Comparison of ENCODE assay signal across 28 cellular contexts in genomic region chr6:135304883-135305282, GRCh38.
"Had no signal": no experiment of that assay in that cellular context is flagged by ENCODE, and none has a peak within 500 bp of the region (broad histone marks: within the 10 kb centered on the region; RNA-seq: fewer than 3 reads in every experiment).

No MANE protein-coding gene starts in this region.

- H3K79me2 ChIP-seq: hepatocyte had no signal

- H3K4me3 ChIP-seq: colonic mucosa, coronary artery, dorsolateral prefrontal cortex, esophagus muscularis mucosa, esophagus squamous epithelium, gastrocnemius medialis, gastroesophageal sphincter, heart left ventricle, heart right ventricle, hepatocyte had no signal

- H3K27ac ChIP-seq: colonic mucosa, coronary artery, dorsolateral prefrontal cortex, epithelial cell of prostate, esophagus muscularis mucosa, esophagus squamous epithelium, foreskin keratinocyte, gastrocnemius medialis, gastroesophageal sphincter, heart left ventricle, heart right ventricle, hepatocyte had no signal

- FAIRE-seq: colon, endometrium, frontal cortex had no signal

- DNase-seq: colonic mucosa; cortex of kidney; dermis blood vessel endothelial cell; dorsolateral prefrontal cortex; effector CD4-positive, alpha-beta T cell; effector CD8-positive, alpha-beta T cell; effector memory CD4-positive, alpha-beta T cell; effector memory CD8-positive, alpha-beta T cell; endodermal cell; erythroblast; esophagus squamous epithelium; foreskin fibroblast; foreskin keratinocyte; foreskin melanocyte; gastrocnemius medialis; glutamatergic neuron; head of caudate nucleus; heart left ventricle; heart right ventricle had no signal

- H3K9me3 ChIP-seq: colonic mucosa, esophagus muscularis mucosa, esophagus squamous epithelium, gastrocnemius medialis, gastroesophageal sphincter, heart left ventricle, heart right ventricle had no signal

- H2AFZ ChIP-seq: hepatocyte had no signal

- ATAC-seq: effector memory CD8-positive, alpha-beta T cell; esophagus mucosa; foreskin keratinocyte; gastrocnemius medialis; gastroesophageal sphincter; heart left ventricle; heart right ventricle had no signal

- H3K4me1 ChIP-seq: colonic mucosa, esophagus muscularis mucosa, esophagus squamous epithelium, foreskin keratinocyte, gastrocnemius medialis, gastroesophageal sphincter had no signal

- H3K4me2 ChIP-seq: hepatocyte had no signal

- H3K36me3 ChIP-seq: colonic mucosa had no signal

- H3K27me3 ChIP-seq: colonic mucosa, dorsolateral prefrontal cortex, esophagus muscularis mucosa, esophagus squamous epithelium, foreskin keratinocyte, gastrocnemius medialis, gastroesophageal sphincter, heart left ventricle, heart right ventricle, hepatocyte had no signal
